Comparison of ENCODE assay signal across 1 cellular context in genomic region chr10:17643339-17643754, GRCh38.
A peak's percentile ranks its signal among the peaks of the same experiment; 100 is the strongest.
TF ChIP-seq lines count a peak whose summit lies in the region.

No MANE protein-coding gene starts in this region.

TF ChIP-seq in HEK293, 187 proteins besides CTCF, POLR2A, EP300 and RAD21 (continued from another document and continues in another):
- TF ChIP-seq PRDM10 (tag by site-specific recombination; IDR thresholded peaks at IDR 0.05) (no peak), ZNF366 (tag by site-specific recombination; conservative IDR thresholded peaks at IDR 0.05) (no peak), ZNF302 (tag by site-specific recombination; IDR thresholded peaks at IDR 0.05; ENCODE audit: low read depth) (no peak), ZNF266 (tag by site-specific recombination; IDR thresholded peaks at IDR 0.05; ENCODE audit: low read depth) (no peak), ZNF280C (tag by site-specific recombination; IDR thresholded peaks at IDR 0.05) (no peak), ZNF660 (tag by site-specific recombination; IDR thresholded peaks at IDR 0.05) (no peak; the same call in 1 of the 2 replicates), ZNF704 (tag by site-specific recombination; IDR thresholded peaks at IDR 0.05) (no peak), ZNF596 (tag by site-specific recombination; IDR thresholded peaks at IDR 0.05) (no peak), ZSCAN18 (tag by site-specific recombination; IDR thresholded peaks at IDR 0.05) (no peak), ZNF404 (tag by site-specific recombination; IDR thresholded peaks at IDR 0.05) (no peak), RBAK (tag by site-specific recombination; IDR thresholded peaks at IDR 0.05) (no peak), SALL2 (tag by site-specific recombination; IDR thresholded peaks at IDR 0.05; ENCODE audit: borderline replicate concordance) (no peak), ZNF837 (tag by site-specific recombination; IDR thresholded peaks at IDR 0.05) (no peak), ZNF292 (tag by site-specific recombination; IDR thresholded peaks at IDR 0.05; ENCODE audit: borderline replicate concordance, low read depth) (no peak), WT1 (tag by site-specific recombination; IDR thresholded peaks at IDR 0.05) (peak; percentile 60; the same call in 1 of the 2 replicates), EGR2 (tag by site-specific recombination; IDR thresholded peaks at IDR 0.05; ENCODE audit: low read depth) (no peak), KLF9 (tag by site-specific recombination; IDR thresholded peaks at IDR 0.05; ENCODE audit: low read depth) (0 out of 2 replicates have a peak, but pooled peaks have one; percentile 54), ZNF707 (tag by site-specific recombination; IDR thresholded peaks at IDR 0.05) (no peak), ZFP41 (tag by site-specific recombination; IDR thresholded peaks at IDR 0.05; ENCODE audit: borderline replicate concordance) (no peak), ZNF341 (tag by site-specific recombination; IDR thresholded peaks at IDR 0.05; ENCODE audit: low read depth) (peak; percentile 24), ZBTB17 (tag by site-specific recombination; IDR thresholded peaks at IDR 0.05) (no peak), ZNF350 (tag by site-specific recombination; IDR thresholded peaks at IDR 0.05) (no peak), ZNF391 (tag by site-specific recombination; IDR thresholded peaks at IDR 0.05; ENCODE audit: borderline replicate concordance, low read depth) (no peak), ZNF223 (tag by site-specific recombination; IDR thresholded peaks at IDR 0.05) (no peak), ZNF624 (tag by site-specific recombination; IDR thresholded peaks at IDR 0.05) (no peak), ZNF114 (tag by site-specific recombination; IDR thresholded peaks at IDR 0.05) (no peak), ZNF26 (tag by site-specific recombination; IDR thresholded peaks at IDR 0.05) (no peak), YY2 (tag by site-specific recombination; IDR thresholded peaks at IDR 0.05) (no peak), HOXD13 (CRISPR knock-in tag; IDR thresholded peaks at IDR 0.05; ENCODE audit: borderline replicate concordance) (no peak), ZNF785 (tag by site-specific recombination; IDR thresholded peaks at IDR 0.05) (no peak), ZNF211 (tag by site-specific recombination; IDR thresholded peaks at IDR 0.05; ENCODE audit: low read depth) (no peak), ZNF501 (tag by site-specific recombination; IDR thresholded peaks at IDR 0.05) (no peak), ZNF449 (tag by site-specific recombination; IDR thresholded peaks at IDR 0.05) (no peak), ZNF639 (tag by site-specific recombination; IDR thresholded peaks at IDR 0.05) (0 out of 2 replicates have a peak, but pooled peaks have one; percentile 24), ZBTB21 (tag by site-specific recombination; IDR thresholded peaks at IDR 0.05) (no peak), ZBTB6 (tag by site-specific recombination; IDR thresholded peaks at IDR 0.05) (no peak), PATZ1 (tag by site-specific recombination; IDR thresholded peaks at IDR 0.05) (no peak), KLF1 (tag by site-specific recombination; IDR thresholded peaks at IDR 0.05) (peak; percentile 95), ZNF24 (tag by site-specific recombination; IDR thresholded peaks at IDR 0.05) (no peak)
